13 cellular contexts compared by ENCODE assay signal in the genomic region with DNA sequence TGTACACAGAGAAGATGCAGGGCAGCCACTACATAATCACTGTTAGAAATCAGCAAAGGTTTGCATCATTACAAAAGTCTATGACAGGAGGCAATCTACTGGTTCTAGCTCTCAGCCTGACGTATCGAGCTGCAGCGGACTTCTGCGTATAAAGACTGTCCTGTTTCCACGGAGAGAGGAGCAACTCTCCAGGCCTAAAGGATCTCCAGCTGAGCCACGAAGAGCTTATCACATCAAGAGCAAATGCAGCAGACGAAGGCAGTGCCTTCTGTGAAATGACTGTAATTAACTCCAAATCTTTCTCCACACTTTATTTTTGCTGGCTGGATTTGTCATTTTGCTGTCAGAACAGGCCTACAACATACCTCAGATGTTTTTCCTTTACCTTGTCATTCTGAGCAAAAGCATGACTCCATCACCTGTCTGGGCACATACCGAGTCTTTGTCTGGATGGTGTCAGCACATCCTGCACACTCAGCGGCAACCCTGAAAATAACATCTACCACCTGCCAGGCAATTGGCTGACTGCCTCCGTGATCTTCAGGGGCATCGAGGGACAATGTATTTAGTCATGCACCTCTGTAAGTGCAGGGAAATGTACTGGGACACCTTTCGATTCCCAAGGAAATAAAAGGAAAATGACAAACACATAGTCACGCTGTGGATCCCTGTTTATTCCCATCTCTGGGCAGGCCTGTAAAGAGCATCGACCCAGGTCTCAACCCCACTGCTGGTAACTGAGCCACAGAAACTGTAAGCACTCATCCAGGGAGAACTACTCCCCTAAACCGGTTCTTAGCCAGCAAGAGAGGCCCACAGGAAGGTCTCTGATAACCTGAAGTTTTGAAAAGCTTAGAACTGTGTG. TPM values are rescaled to one million over a fixed set of nuclear protein-coding genes. Genes with fewer than 3 reads are reported as not detected.
DNase-seq lines count a peak whose midpoint lies in the region; TF ChIP-seq lines count a peak whose summit lies in the region.
"Had no signal": no experiment of that assay in that cellular context is flagged by ENCODE, and none has a peak within 500 bp of the region (broad histone marks: within the 10 kb centered on the region; RNA-seq: fewer than 3 reads in every experiment).

No MANE protein-coding gene starts in this region.

- H3K27me3 Mint-ChIP-seq in MCF 10A (ENCODE audit: insufficient read depth, unreplicated experiment) (no peaks in the 10 kb centered on the region), H9 (ENCODE audit: low read depth) (no peaks in the 10 kb centered on the region)

- no peak overlapping the region for H4K5ac ChIP-seq in H9 (ENCODE audit: insufficient read length, low read depth, low read length)

- no peaks in the 10 kb centered on the region for H3K79me2 ChIP-seq in H9 (ENCODE audit: insufficient read depth, low read length)

- peaks cover 63% of the 10 kb centered on the region for H3K36me3 Mint-ChIP-seq in MCF 10A (ENCODE audit: insufficient read depth, unreplicated experiment)
- peaks cover 0 to 9% (median 8%) of the 10 kb centered on the region in 3 experiments; a peak in 4 of 7 replicates for H3K36me3 Mint-ChIP-seq in H9 (ENCODE audit: insufficient read depth in 1 of 3, low read depth in 3 of 3)

- no peaks in the 10 kb centered on the region for H3K4me1 ChIP-seq in H9 (ENCODE audit: insufficient read depth, low read length)
- H3K4me1 ChIP-seq: pancreas had no signal

- H4K8ac ChIP-seq in H9 (replicated peaks; ENCODE audit: insufficient read length, low read depth, low read length), result no peak overlapping the region

- intact Hi-C loops in MCF 10A (cut with micrococcal nuclease), result loop anchor here (10.0 kb wide), 1 partner anchor 453 kb away; a partner anchor contains a TSS

- DNase-seq in DMS153 (lab: John Stamatoyannopoulos, UW) (peak; percentile 77), NCI-H2107 (lab: John Stamatoyannopoulos, UW) (peak; percentile 23), MCF 10A (ENCODE audit: unreplicated experiment) (peak; percentile 86), islet precursor cell (peak; percentile 79), ecto neural progenitor cell (ENCODE audit: low spot score) (no peak), H9 (no peak), iPS-NIHi7 (ENCODE audit: extremely low spot score) (no peak)
- no peak for DNase-seq in central memory CD4-positive, alpha-beta T cell
- DNase-seq: effector memory CD4-positive, alpha-beta T cell; mesenchymal stem cell; pancreas had no signal

- H3K27me3 ChIP-seq in H9 (ENCODE audit: insufficient read depth, low read length), result no peaks in the 10 kb centered on the region
- H3K27me3 ChIP-seq: pancreas had no signal

- no peak overlapping the region for H2BK5ac ChIP-seq in H9 (ENCODE audit: insufficient read length, low read length)

- no peak overlapping the region for H3K56ac ChIP-seq in H9 (ENCODE audit: insufficient read length, low read depth, low read length)

- H3K9me3 Mint-ChIP-seq in MCF 10A (ENCODE audit: unreplicated experiment) (no peaks in the 10 kb centered on the region), H9 (no peaks in the 10 kb centered on the region)
- H3K9me3 Mint-ChIP-seq: activated T-helper 1 cell treated with anti-CD3 and anti-CD28 coated beads, Interleukin-12 subunit alpha, Interleukin-12 subunit beta, Interleukin-2, Interleukin-4 antibody, amounts not matched to agents 30 ng/mL and 10 ng/mL and 1 ng/mL, durations not matched to agents 14 hours and 24 hours and 36 hours had no signal

- no peak overlapping the region for H2BK15ac ChIP-seq in H9 (ENCODE audit: low read depth, low read length)

- TSS peak; percentile 87 for BruUV-seq in MCF 10A (replicated peaks; lab: Mats Ljungman, UMichigan)

- H3K27ac Mint-ChIP-seq in MCF 10A (ENCODE audit: low read depth, unreplicated experiment) (peak overlapping the region; percentile 68), H9 (no peak overlapping the region)
- H3K27ac Mint-ChIP-seq: activated T-helper 1 cell treated with anti-CD3 and anti-CD28 coated beads, Interleukin-12 subunit alpha, Interleukin-12 subunit beta, Interleukin-2, Interleukin-4 antibody, amounts not matched to agents 30 ng/mL and 10 ng/mL and 1 ng/mL, durations not matched to agents 14 hours and 24 hours and 36 hours had no signal

- H3K79me1 ChIP-seq in H9 (ENCODE audit: insufficient read depth, low read depth, low read length, poor library complexity, severe bottlenecking), result no peaks in the 10 kb centered on the region

- H4K91ac ChIP-seq in H9 (ENCODE audit: insufficient read length, low read depth, low read length), result no peak overlapping the region

- TF ChIP-seq CTCF in MCF 10A (IDR thresholded peaks at IDR 0.05; ENCODE audit: unreplicated experiment), result no peak
- no peak for TF ChIP-seq CTCF in H9 (conservative IDR thresholded peaks at IDR 0.05)

- H3K4ac ChIP-seq in H9 (ENCODE audit: low read depth, low read length), result no peak overlapping the region

- no peak overlapping the region for H2AFZ ChIP-seq in H9 (ENCODE audit: low read length)

- H3K23me2 ChIP-seq in H9 (ENCODE audit: insufficient read length, low read depth, low read length, poor library complexity, severe bottlenecking), result no peaks in the 10 kb centered on the region

- H3K23ac ChIP-seq in H9 (ENCODE audit: insufficient read length, low read depth, low read length), result no peak overlapping the region

- H3K9me3 ChIP-seq in H9 (ENCODE audit: control insufficient read depth, low read depth, low read length), result no peaks in the 10 kb centered on the region
- H3K9me3 ChIP-seq: pancreas had no signal

- H3K18ac ChIP-seq in H9 (ENCODE audit: insufficient read length, low read depth, low read length), result no peak overlapping the region

- no CpG with 5 or more reads among the region's 15 CpGs for WGBS in H9 (ENCODE audit: extremely low coverage, insufficient read length, low lambda C conversion rate)

- H3K9ac ChIP-seq in H9 (ENCODE audit: extremely low read depth, insufficient read length, low read length), result no peak overlapping the region

- H3K4me3 Mint-ChIP-seq in MCF 10A (ENCODE audit: unreplicated experiment) (no peak overlapping the region), H9 (no peak overlapping the region)
- H3K4me3 Mint-ChIP-seq: activated T-helper 1 cell treated with anti-CD3 and anti-CD28 coated beads, Interleukin-12 subunit alpha, Interleukin-12 subunit beta, Interleukin-2, Interleukin-4 antibody, amounts not matched to agents 30 ng/mL and 10 ng/mL and 1 ng/mL, durations not matched to agents 14 hours and 24 hours and 36 hours had no signal

- H2BK120ac ChIP-seq in H9 (ENCODE audit: low read depth, low read length, poor library complexity, severe bottlenecking), result no peak overlapping the region

- CTCF ChIA-PET in MCF 10A (lab: Yijun Ruan, JAX), result interaction anchor here (0.6 to 8.6 kb wide), 11 partner anchors 8 to 469 kb away, joined by 3 to 203 read pairs (median 4); no protein-coding TSS in a partner anchor

- H2BK12ac ChIP-seq in H9 (ENCODE audit: insufficient read length, low read depth, low read length), result no peak overlapping the region

- H3K14ac ChIP-seq in H9 (ENCODE audit: insufficient read depth, low read length), result no peak overlapping the region

- POLR2A ChIA-PET in MCF 10A (lab: Yijun Ruan, JAX), result interaction anchor here (0.6 to 13.6 kb wide), 24 partner anchors 11 to 457 kb away, joined by 3 to 315 read pairs (median 3); a partner anchor contains a TSS

- no peak overlapping the region for H2AK5ac ChIP-seq in H9 (ENCODE audit: insufficient read length, low read length)

- peaks cover 38% of the 10 kb centered on the region for H3K4me1 Mint-ChIP-seq in MCF 10A (ENCODE audit: insufficient read depth, unreplicated experiment)
- peaks cover 0 to 7% of the 10 kb centered on the region in 2 experiments; a peak in 2 of 4 replicates for H3K4me1 Mint-ChIP-seq in H9

- H2BK20ac ChIP-seq in H9 (ENCODE audit: low read depth, low read length, poor library complexity, severe bottlenecking), result no peak overlapping the region

- H3T11ph ChIP-seq in H9 (ENCODE audit: low read length), result no peak overlapping the region

- no peaks in the 10 kb centered on the region for H4K20me1 ChIP-seq in H9 (ENCODE audit: control insufficient read depth, insufficient read depth, insufficient read length)

- no peak overlapping the region for H3K4me2 ChIP-seq in H9 (ENCODE audit: insufficient read depth, insufficient read length, low read length)

- H3K27ac ChIP-seq in H9 (ENCODE audit: insufficient read length, low read depth, low read length), result no peak overlapping the region
- H3K27ac ChIP-seq: HL-60, pancreas had no signal

RNA-seq across cellular contexts. Expression of a gene that starts 26.3 kb away (rescaled TPM):
- total RNA-seq in MCF 10A (2022) (13.2 and 15.0 TPM in 2 replicates), H9 (2021) (4.5 and 4.7 TPM in 2 replicates)

RNA-seq across cellular contexts. Expression of a gene that starts 36.3 kb away (rescaled TPM):
- total RNA-seq in MCF 10A (2022) (31.8 and 46.7 TPM in 2 replicates), H9 (2021) (10.8 and 11.3 TPM in 2 replicates)

Comparison
In these comparisons a context has a peak if more than half of its experiments do, and no peak if none do; other contexts are left out.
1. DNase-seq: peak in DMS153 (single experiment), NCI-H2107 (single experiment), MCF 10A (single experiment) and islet precursor cell (single experiment); none in central memory CD4-positive, alpha-beta T cell (single experiment), ecto neural progenitor cell (single experiment), H9 (single experiment) and iPS-NIHi7 (single experiment).